ENCODE assay signal across 16 cellular contexts in genomic region chr2:63500398-63500797, GRCh38.
DNase-seq lines count a peak whose midpoint lies in the region; ATAC-seq, FAIRE-seq and TF ChIP-seq lines count a peak whose summit lies in the region.
"Had no signal": no experiment of that assay in that cellular context is flagged by ENCODE, and none has a peak within 500 bp of the region (broad histone marks: within the 10 kb centered on the region; RNA-seq: fewer than 3 reads in every experiment).

No MANE protein-coding gene starts in this region.

- ATAC-seq in foreskin keratinocyte (no peak), HG02623 (IDR thresholded peaks at IDR 0.05; ENCODE audit: unreplicated experiment) (no peak), HG02885 (IDR thresholded peaks at IDR 0.05; ENCODE audit: poor library complexity, unreplicated experiment) (no peak)
- ATAC-seq: HCT116 had no signal

- H3K9me3 ChIP-seq in breast epithelium: no peaks in the 10 kb centered on the region
- H3K9me3 ChIP-seq: BLaER1 had no signal

- no peaks in the 10 kb centered on the region for H3K27me3 ChIP-seq in breast epithelium
- no peaks in the 10 kb centered on the region for H3K27me3 ChIP-seq in bronchial epithelial cell (ENCODE audit: control insufficient read depth, insufficient read depth, low read length)
- no peaks in the 10 kb centered on the region for H3K27me3 ChIP-seq in foreskin keratinocyte
- H3K27me3 ChIP-seq: BLaER1 had no signal

- peak; percentile 18 for DNase-seq in MCF 10A (ENCODE audit: unreplicated experiment)
- no peak for DNase-seq in breast epithelium (ENCODE audit: low spot score in 2 of 2)
- peak; percentile 51 for DNase-seq in bronchial epithelial cell (ENCODE audit: low read depth)
- peak; percentile 17 to 50 for DNase-seq in foreskin keratinocyte
- no peak for DNase-seq in stimulated activated CD4-positive, alpha-beta T cell treated with anti-CD3 and anti-CD28 coated beads, Interleukin-1b, Interleukin-23, amount 100 ng/mL, for 48 hours
- DNase-seq in stimulated activated CD4-positive, alpha-beta T cell treated with anti-CD3 and anti-CD28 coated beads, Interleukin-4, amount 100 ng/mL, for 4 hours: no peak
- DNase-seq: CD4-positive, CD25-positive, alpha-beta regulatory T cell; DMS 273 treated with DMSO at 0.1 percent for 48 hours; GM23248 had no signal

- CTCF ChIA-PET in MCF 10A (lab: Yijun Ruan, JAX): interaction anchor here (4.8 kb wide), 1 partner anchor 13 kb away, joined by 37 read pairs; no protein-coding TSS in a partner anchor

- intact Hi-C loops in MCF 10A (cut with micrococcal nuclease): no loop called here
- intact Hi-C loops in breast epithelium (cut with DNase I; ENCODE audit: low total_unique reads): no loop called here

- H3K27ac ChIP-seq in breast epithelium (no peak overlapping the region), foreskin keratinocyte (no peak overlapping the region)
- H3K27ac ChIP-seq: 22Rv1, BLaER1, GM23248 had no signal

- POLR2A ChIA-PET in MCF 10A (lab: Yijun Ruan, JAX): interaction anchor here (0.6 kb wide), 1 partner anchor 88 kb away, joined by 3 read pairs; the partner anchor contains the start of gene MDH1

- no peak overlapping the region for H3K4me3 Mint-ChIP-seq in MCF 10A (ENCODE audit: unreplicated experiment)
- H3K4me3 Mint-ChIP-seq: CD4-positive, CD25-positive, alpha-beta regulatory T cell; IgD-negative memory B cell had no signal

- no peaks in the 10 kb centered on the region for H3K4me1 ChIP-seq in breast epithelium
- H3K4me1 ChIP-seq in foreskin keratinocyte: peaks cover 11% of the 10 kb centered on the region

- no peak for TF ChIP-seq POLR2A in breast epithelium (IDR thresholded peaks at IDR 0.05)

- H3K9me3 Mint-ChIP-seq in MCF 10A (ENCODE audit: unreplicated experiment): no peaks in the 10 kb centered on the region
- H3K9me3 Mint-ChIP-seq: CD4-positive, CD25-positive, alpha-beta regulatory T cell; IgD-negative memory B cell had no signal

- no peak for TF ChIP-seq CTCF in MCF 10A (IDR thresholded peaks at IDR 0.05; ENCODE audit: unreplicated experiment)
- TF ChIP-seq CTCF in breast epithelium (IDR thresholded peaks at IDR 0.05): no peak
- TF ChIP-seq CTCF in bronchial epithelial cell (IDR thresholded peaks at IDR 0.05; ENCODE audit: insufficient read depth, low read length, severe bottlenecking): no peak
- TF ChIP-seq CTCF in foreskin keratinocyte (conservative IDR thresholded peaks at IDR 0.05): no peak

- no peaks in the 10 kb centered on the region for H3K27me3 Mint-ChIP-seq in MCF 10A (ENCODE audit: insufficient read depth, unreplicated experiment)
- H3K27me3 Mint-ChIP-seq: IgD-negative memory B cell had no signal

- peaks cover 7% of the 10 kb centered on the region for H3K4me1 Mint-ChIP-seq in MCF 10A (ENCODE audit: insufficient read depth, unreplicated experiment)

- H3K4me3 ChIP-seq in breast epithelium (no peak overlapping the region), bronchial epithelial cell (ENCODE audit: low read depth, low read length) (no peak overlapping the region)
- H3K4me3 ChIP-seq: BLaER1, GM23248 had no signal

- H3K36me3 Mint-ChIP-seq in MCF 10A (ENCODE audit: insufficient read depth, unreplicated experiment): no peaks in the 10 kb centered on the region
- H3K36me3 Mint-ChIP-seq: CD4-positive, CD25-positive, alpha-beta regulatory T cell had no signal

- H3K36me3 ChIP-seq in breast epithelium: no peaks in the 10 kb centered on the region
- no peaks in the 10 kb centered on the region for H3K36me3 ChIP-seq in bronchial epithelial cell (ENCODE audit: control insufficient read depth, insufficient read depth, low read length)
- H3K36me3 ChIP-seq: BLaER1 had no signal

- BruUV-seq in MCF 10A (replicated peaks; lab: Mats Ljungman, UMichigan): no TSS peak

- H3K27ac Mint-ChIP-seq in MCF 10A (ENCODE audit: low read depth, unreplicated experiment): no peak overlapping the region
- H3K27ac Mint-ChIP-seq: CD4-positive, CD25-positive, alpha-beta regulatory T cell; IgD-negative memory B cell had no signal

- no peak for FAIRE-seq in bronchial epithelial cell (lab: Jason Lieb, UNC)
- FAIRE-seq: H54 had no signal

Comparison
In these comparisons a context has a peak if more than half of its experiments do, and no peak if none do; other contexts are left out.
1. DNase-seq: peak in MCF 10A (single experiment), bronchial epithelial cell (single experiment) and foreskin keratinocyte (2 of 2); none in breast epithelium (0 of 2), stimulated activated CD4-positive, alpha-beta T cell treated with anti-CD3 and anti-CD28 coated beads, Interleukin-1b, Interleukin-23, amount 100 ng/mL, for 48 hours (single experiment) and stimulated activated CD4-positive, alpha-beta T cell treated with anti-CD3 and anti-CD28 coated beads, Interleukin-4, amount 100 ng/mL, for 4 hours (0 of 2).